Comparison of ENCODE assay signal across 1 cellular context in the genomic region with DNA sequence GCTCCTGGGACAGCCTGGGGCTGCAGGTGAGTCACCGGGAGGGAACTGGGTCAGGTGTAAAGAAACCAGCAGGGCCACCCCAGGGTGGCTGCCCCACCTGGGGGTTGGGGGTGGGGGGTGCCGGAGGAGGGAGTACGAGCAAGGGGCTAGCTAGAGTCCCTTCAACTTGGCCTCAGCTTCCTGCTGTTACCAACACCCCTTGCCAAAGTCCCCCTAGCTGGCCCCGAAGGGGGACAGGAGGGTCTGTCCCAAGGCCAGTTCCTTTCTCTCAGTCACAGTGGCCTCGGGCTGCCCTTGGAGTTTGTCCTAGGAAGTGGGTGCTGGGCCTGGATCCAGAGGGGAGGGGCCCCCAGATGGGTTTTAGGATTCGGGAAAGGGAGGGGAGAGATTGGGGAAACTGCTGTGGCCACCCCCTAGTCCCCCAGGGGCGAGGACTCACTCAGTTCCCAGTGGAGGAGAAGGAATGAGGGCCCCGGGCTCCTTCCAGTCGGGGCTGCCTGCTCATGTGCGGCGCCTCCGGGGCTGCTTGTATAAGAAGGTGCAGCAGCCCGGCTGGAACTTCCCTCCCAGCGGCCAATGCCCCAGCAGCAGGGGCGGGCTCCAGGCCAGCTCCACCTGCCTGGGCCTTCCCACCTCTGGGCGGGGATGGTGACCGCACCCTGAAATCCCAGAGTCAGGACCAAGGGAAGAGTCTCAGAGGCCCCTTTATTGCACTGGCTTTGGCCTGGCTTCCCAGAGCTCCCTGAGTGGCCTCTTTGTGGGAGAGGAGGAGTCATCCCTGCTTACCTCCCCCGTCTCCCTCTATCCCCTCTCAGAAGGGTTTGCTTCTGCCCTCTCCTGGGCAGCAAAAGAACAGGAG.
A peak's percentile ranks its signal among the peaks of the same experiment; 100 is the strongest.
TF ChIP-seq lines count a peak whose summit lies in the region.

No MANE protein-coding gene starts in this region.

TF ChIP-seq in HEK293, 187 proteins besides CTCF, POLR2A, EP300 and RAD21 (continued from another document):
- TF ChIP-seq, protein P1, sequence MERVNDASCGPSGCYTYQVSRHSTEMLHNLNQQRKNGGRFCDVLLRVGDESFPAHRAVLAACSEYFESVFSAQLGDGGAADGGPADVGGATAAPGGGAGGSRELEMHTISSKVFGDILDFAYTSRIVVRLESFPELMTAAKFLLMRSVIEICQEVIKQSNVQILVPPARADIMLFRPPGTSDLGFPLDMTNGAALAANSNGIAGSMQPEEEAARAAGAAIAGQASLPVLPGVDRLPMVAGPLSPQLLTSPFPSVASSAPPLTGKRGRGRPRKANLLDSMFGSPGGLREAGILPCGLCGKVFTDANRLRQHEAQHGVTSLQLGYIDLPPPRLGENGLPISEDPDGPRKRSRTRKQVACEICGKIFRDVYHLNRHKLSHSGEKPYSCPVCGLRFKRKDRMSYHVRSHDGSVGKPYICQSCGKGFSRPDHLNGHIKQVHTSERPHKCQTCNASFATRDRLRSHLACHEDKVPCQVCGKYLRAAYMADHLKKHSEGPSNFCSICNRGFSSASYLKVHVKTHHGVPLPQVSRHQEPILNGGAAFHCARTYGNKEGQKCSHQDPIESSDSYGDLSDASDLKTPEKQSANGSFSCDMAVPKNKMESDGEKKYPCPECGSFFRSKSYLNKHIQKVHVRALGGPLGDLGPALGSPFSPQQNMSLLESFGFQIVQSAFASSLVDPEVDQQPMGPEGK (tag by site-specific recombination; IDR thresholded peaks at IDR 0.05): peak; percentile 63; the same call in 1 of the 2 replicates
- TF ChIP-seq, protein P2, sequence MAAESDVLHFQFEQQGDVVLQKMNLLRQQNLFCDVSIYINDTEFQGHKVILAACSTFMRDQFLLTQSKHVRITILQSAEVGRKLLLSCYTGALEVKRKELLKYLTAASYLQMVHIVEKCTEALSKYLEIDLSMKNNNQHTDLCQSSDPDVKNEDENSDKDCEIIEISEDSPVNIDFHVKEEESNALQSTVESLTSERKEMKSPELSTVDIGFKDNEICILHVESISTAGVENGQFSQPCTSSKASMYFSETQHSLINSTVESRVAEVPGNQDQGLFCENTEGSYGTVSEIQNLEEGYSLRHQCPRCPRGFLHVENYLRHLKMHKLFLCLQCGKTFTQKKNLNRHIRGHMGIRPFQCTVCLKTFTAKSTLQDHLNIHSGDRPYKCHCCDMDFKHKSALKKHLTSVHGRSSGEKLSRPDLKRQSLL (tag by site-specific recombination; IDR thresholded peaks at IDR 0.05): no peak
- TF ChIP-seq ZSCAN23 (tag by site-specific recombination; IDR thresholded peaks at IDR 0.05) (no peak), ZNF837 (tag by site-specific recombination; IDR thresholded peaks at IDR 0.05) (no peak), ZNF423 (tag by site-specific recombination; IDR thresholded peaks at IDR 0.05) (peak; percentile 93), ZNF660 (tag by site-specific recombination; IDR thresholded peaks at IDR 0.05) (peak; percentile 53; the same call in 1 of the 2 replicates), ZNF341 (tag by site-specific recombination; IDR thresholded peaks at IDR 0.05; ENCODE audit: low read depth) (peak; percentile 50), ZNF560 (tag by site-specific recombination; IDR thresholded peaks at IDR 0.05; ENCODE audit: borderline replicate concordance) (no peak), IKZF3 (tag by site-specific recombination; IDR thresholded peaks at IDR 0.05) (peak; percentile 88), GLIS2 (tag by site-specific recombination; IDR thresholded peaks at IDR 0.05) (peak; percentile 71), SP2 (tag by site-specific recombination; IDR thresholded peaks at IDR 0.05) (peak; percentile 86), ZBTB20 (tag by site-specific recombination; IDR thresholded peaks at IDR 0.05) (peak; percentile 91), ZFP37 (tag by site-specific recombination; IDR thresholded peaks at IDR 0.05) (0 out of 2 replicates have a peak, but pooled peaks have one; percentile 47), ZNF19 (tag by site-specific recombination; IDR thresholded peaks at IDR 0.05; ENCODE audit: low read depth) (no peak), ZNF302 (tag by site-specific recombination; IDR thresholded peaks at IDR 0.05; ENCODE audit: low read depth) (no peak), ZNF146 (tag by site-specific recombination; IDR thresholded peaks at IDR 0.05) (no peak)
- TF ChIP-seq, protein P3, sequence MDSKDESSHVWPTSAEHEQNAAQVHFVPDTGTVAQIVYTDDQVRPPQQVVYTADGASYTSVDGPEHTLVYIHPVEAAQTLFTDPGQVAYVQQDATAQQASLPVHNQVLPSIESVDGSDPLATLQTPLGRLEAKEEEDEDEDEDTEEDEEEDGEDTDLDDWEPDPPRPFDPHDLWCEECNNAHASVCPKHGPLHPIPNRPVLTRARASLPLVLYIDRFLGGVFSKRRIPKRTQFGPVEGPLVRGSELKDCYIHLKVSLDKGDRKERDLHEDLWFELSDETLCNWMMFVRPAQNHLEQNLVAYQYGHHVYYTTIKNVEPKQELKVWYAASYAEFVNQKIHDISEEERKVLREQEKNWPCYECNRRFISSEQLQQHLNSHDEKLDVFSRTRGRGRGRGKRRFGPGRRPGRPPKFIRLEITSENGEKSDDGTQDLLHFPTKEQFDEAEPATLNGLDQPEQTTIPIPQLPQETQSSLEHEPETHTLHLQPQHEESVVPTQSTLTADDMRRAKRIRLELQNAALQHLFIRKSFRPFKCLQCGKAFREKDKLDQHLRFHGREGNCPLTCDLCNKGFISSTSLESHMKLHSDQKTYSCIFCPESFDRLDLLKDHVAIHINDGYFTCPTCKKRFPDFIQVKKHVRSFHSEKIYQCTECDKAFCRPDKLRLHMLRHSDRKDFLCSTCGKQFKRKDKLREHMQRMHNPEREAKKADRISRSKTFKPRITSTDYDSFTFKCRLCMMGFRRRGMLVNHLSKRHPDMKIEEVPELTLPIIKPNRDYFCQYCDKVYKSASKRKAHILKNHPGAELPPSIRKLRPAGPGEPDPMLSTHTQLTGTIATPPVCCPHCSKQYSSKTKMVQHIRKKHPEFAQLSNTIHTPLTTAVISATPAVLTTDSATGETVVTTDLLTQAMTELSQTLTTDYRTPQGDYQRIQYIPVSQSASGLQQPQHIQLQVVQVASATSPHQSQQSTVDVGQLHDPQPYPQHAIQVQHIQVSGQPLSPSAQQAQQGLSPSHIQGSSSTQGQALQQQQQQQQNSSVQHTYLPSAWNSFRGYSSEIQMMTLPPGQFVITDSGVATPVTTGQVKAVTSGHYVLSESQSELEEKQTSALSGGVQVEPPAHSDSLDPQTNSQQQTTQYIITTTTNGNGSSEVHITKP (tag by site-specific recombination; IDR thresholded peaks at IDR 0.05): peak; percentile 95
- TF ChIP-seq, protein P4, sequence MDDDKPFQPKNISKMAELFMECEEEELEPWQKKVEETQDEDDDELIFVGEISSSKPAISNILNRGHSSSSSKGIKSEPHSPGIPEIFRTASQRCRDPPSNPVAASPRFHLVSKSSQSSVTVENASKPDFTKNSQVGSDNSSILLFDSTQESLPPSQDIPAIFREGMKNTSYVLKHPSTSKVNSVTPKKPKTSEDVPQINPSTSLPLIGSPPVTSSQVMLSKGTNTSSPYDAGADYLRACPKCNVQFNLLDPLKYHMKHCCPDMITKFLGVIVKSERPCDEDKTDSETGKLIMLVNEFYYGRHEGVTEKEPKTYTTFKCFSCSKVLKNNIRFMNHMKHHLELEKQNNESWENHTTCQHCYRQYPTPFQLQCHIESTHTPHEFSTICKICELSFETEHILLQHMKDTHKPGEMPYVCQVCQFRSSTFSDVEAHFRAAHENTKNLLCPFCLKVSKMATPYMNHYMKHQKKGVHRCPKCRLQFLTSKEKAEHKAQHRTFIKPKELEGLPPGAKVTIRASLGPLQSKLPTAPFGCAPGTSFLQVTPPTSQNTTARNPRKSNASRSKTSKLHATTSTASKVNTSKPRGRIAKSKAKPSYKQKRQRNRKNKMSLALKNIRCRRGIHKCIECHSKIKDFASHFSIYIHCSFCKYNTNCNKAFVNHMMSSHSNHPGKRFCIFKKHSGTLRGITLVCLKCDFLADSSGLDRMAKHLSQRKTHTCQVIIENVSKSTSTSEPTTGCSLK (tag by site-specific recombination; IDR thresholded peaks at IDR 0.05): no peak
TF ChIP-seq in HEK293: peak in this region for 27.
